Comparison of ENCODE assay signal across 8 cellular contexts in genomic region chr12:116406529-116406928, GRCh38.
DNase-seq lines count a peak whose midpoint lies in the region; ATAC-seq and TF ChIP-seq lines count a peak whose summit lies in the region.

No MANE protein-coding gene starts in this region.

- no peak overlapping the region for H3K27ac Mint-ChIP-seq in activated CD8-positive, alpha-beta T cell treated with anti-CD3 and anti-CD28 coated beads, Interleukin-2, amount 10 ng/mL, durations not matched to agents 7 days and 5 days

- H3K9me3 ChIP-seq in skeletal muscle tissue (ENCODE audit: control insufficient read depth in 3 of 3, low read length in 3 of 3), result no peaks in the 10 kb centered on the region
- no peaks in the 10 kb centered on the region for H3K9me3 ChIP-seq in esophagus squamous epithelium

- no peak overlapping the region for H3K9ac ChIP-seq in skeletal muscle tissue (ENCODE audit: low read depth in 1 of 3, low read length in 3 of 3)

- no peak for ATAC-seq in HG03095 (IDR thresholded peaks at IDR 0.05; ENCODE audit: unreplicated experiment)
- ATAC-seq in activated CD8-positive, alpha-beta T cell treated with anti-CD3 and anti-CD28 coated beads, Interleukin-2, amount 10 ng/mL, durations not matched to agents 7 days and 5 days, result no peak
- ATAC-seq in GM18520 (IDR thresholded peaks at IDR 0.05; ENCODE audit: unreplicated experiment), result no peak

- H3K4me1 Mint-ChIP-seq in activated CD8-positive, alpha-beta T cell treated with anti-CD3 and anti-CD28 coated beads, Interleukin-2, amount 10 ng/mL, durations not matched to agents 7 days and 5 days (ENCODE audit: low read depth), result peaks cover 14% of the 10 kb centered on the region

- no peaks in the 10 kb centered on the region for H3K27me3 Mint-ChIP-seq in activated CD8-positive, alpha-beta T cell treated with anti-CD3 and anti-CD28 coated beads, Interleukin-2, amount 10 ng/mL, durations not matched to agents 7 days and 5 days (ENCODE audit: low read depth)

- no peak overlapping the region for H3K4me3 ChIP-seq in skeletal muscle tissue (ENCODE audit: low read length in 3 of 3)
- H3K4me3 ChIP-seq in esophagus squamous epithelium, result no peak overlapping the region

- 41 to 42% methylated on average over 2 to 3 of the region's 3 CpGs for WGBS in esophagus squamous epithelium, 2 donors

- peak in 1 of 6 experiments; percentile 32 for TF ChIP-seq CTCF in esophagus squamous epithelium (IDR thresholded peaks at IDR 0.05)

- DNase-seq in H4 (ENCODE audit: low spot score), result peak; percentile 77
- peak; percentile 94 for DNase-seq in RPMI7951 (ENCODE audit: low read depth)
- DNase-seq in cardiac septum (ENCODE audit: low spot score), result peak; percentile 89
- no peak for DNase-seq in activated CD8-positive, alpha-beta T cell treated with anti-CD3 and anti-CD28 coated beads, Interleukin-2, amount 10 ng/mL, durations not matched to agents 7 days and 5 days
- no peak for DNase-seq in esophagus squamous epithelium (lab: John Stamatoyannopoulos, UW)

- no peak for TF ChIP-seq POLR2A in esophagus squamous epithelium (IDR thresholded peaks at IDR 0.05)

- H3K27ac ChIP-seq in skeletal muscle tissue (ENCODE audit: low read depth, low read length) (peak overlapping the region; percentile 54), esophagus squamous epithelium (peak overlapping the region in 1 of 4 donors; percentile 49)

- intact Hi-C loops in cardiac septum (cut with DNase I) (no loop called here), esophagus squamous epithelium (cut with DNase I) (no loop called here)

- H3K36me3 ChIP-seq in skeletal muscle tissue (ENCODE audit: control insufficient read depth in 3 of 3, insufficient read depth in 3 of 3, low read length in 3 of 3), result no peaks in the 10 kb centered on the region
- H3K36me3 ChIP-seq in esophagus squamous epithelium, result no peaks in the 10 kb centered on the region

- H3K36me3 Mint-ChIP-seq in activated CD8-positive, alpha-beta T cell treated with anti-CD3 and anti-CD28 coated beads, Interleukin-2, amount 10 ng/mL, durations not matched to agents 7 days and 5 days (ENCODE audit: low read depth), result no peaks in the 10 kb centered on the region

- CTCF ChIA-PET in activated CD8-positive, alpha-beta T cell treated with anti-CD3 and anti-CD28 coated beads, Interleukin-2, amount 10 ng/mL, durations not matched to agents 7 days and 5 days (lab: Charles Lee), result interaction anchor here (0.9 kb wide), 1 partner anchor 25 kb away, joined by 3 read pairs; no protein-coding TSS in a partner anchor

- POLR2A ChIA-PET in activated CD8-positive, alpha-beta T cell treated with anti-CD3 and anti-CD28 coated beads, Interleukin-2, amount 10 ng/mL, durations not matched to agents 7 days and 5 days (lab: Charles Lee), result no interaction called here

- no peak overlapping the region for H3K4me3 Mint-ChIP-seq in activated CD8-positive, alpha-beta T cell treated with anti-CD3 and anti-CD28 coated beads, Interleukin-2, amount 10 ng/mL, durations not matched to agents 7 days and 5 days

- H3K4me1 ChIP-seq in skeletal muscle tissue (ENCODE audit: control insufficient read depth in 3 of 3, insufficient read depth in 3 of 3, low read length in 3 of 3) (peaks cover 11 to 19% (median 11%) of the 10 kb centered on the region in 3 donors), esophagus squamous epithelium (peaks cover 3 to 55% (median 31%) of the 10 kb centered on the region in 3 donors)

- H3K9me3 Mint-ChIP-seq in activated CD8-positive, alpha-beta T cell treated with anti-CD3 and anti-CD28 coated beads, Interleukin-2, amount 10 ng/mL, durations not matched to agents 7 days and 5 days (ENCODE audit: insufficient read depth), result peaks cover 2% of the 10 kb centered on the region

- H3K27me3 ChIP-seq in skeletal muscle tissue (ENCODE audit: control insufficient read depth in 3 of 3, insufficient read depth in 3 of 3, low read length in 3 of 3), result no peaks in the 10 kb centered on the region
- no peaks in the 10 kb centered on the region for H3K27me3 ChIP-seq in esophagus squamous epithelium

Comparison
In these comparisons a context has a peak if more than half of its experiments do, and no peak if none do; other contexts are left out.
1. DNase-seq: peak in H4 (single experiment), RPMI7951 (single experiment) and cardiac septum (single experiment); none in activated CD8-positive, alpha-beta T cell treated with anti-CD3 and anti-CD28 coated beads, Interleukin-2, amount 10 ng/mL, durations not matched to agents 7 days and 5 days (single experiment) and esophagus squamous epithelium (single experiment).